ENCODE assay signal across 8 cellular contexts in the genomic region with DNA sequence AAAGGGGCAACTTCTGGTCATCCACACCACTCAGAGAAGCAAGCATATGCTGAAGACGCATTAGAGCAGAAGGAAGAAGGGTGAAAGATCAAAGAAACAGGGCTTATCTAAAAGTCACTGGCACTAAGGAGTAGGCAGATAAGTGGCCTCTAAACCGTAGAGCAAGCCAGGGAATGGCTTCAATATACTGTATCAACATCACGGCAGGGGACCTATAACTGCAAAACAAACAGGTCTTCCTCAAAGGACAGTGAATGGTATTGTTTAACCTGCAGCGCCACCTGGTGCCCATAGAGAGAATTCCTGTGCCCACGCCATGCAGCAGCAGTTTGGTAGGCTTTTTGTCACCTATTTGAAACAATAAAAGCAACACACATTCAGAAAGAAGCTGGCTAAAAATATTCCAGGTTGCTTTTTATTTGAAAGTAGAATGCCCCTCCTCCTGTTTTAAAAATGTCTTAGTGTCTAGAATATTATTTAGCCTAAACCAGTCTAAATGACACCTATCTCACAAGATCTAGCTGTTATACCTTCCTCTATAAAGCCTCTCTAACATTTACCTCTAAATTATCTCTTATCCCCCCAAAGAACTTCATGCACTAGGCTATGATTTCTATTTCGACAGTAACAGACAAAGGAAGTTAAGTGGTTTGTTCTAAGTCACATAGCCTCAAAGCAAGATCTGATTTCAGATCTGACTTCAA. TPM values are rescaled to one million over a fixed set of nuclear protein-coding genes. Genes with fewer than 3 reads are reported as not detected.
A peak's percentile ranks its signal among the peaks of the same experiment; 100 is the strongest.
DNase-seq lines count a peak whose midpoint lies in the region; ATAC-seq and TF ChIP-seq lines count a peak whose summit lies in the region.

No MANE protein-coding gene starts in this region.

- H3K4me2 ChIP-seq in mesenchymal stem cell (ENCODE audit: low read length, poor library complexity, severe bottlenecking), result no peak overlapping the region

- H3K4me3 ChIP-seq in BE2C (ENCODE audit: low read depth, low read length), result no peak overlapping the region
- H3K4me3 ChIP-seq in mesenchymal stem cell (ENCODE audit: insufficient read depth in 1 of 2, low read depth in 1 of 2, low read length in 2 of 2), result no peak overlapping the region

- no peak overlapping the region for H2BK120ac ChIP-seq in mesenchymal stem cell (ENCODE audit: low read depth, low read length)

- peak overlapping the region; percentile 8 for H3K9ac ChIP-seq in mesenchymal stem cell (ENCODE audit: low read length)

- no peak overlapping the region for H3K14ac ChIP-seq in mesenchymal stem cell (ENCODE audit: low read length in 2 of 2)

- no peak overlapping the region for H3K18ac ChIP-seq in mesenchymal stem cell (ENCODE audit: low read depth in 1 of 2, low read length in 2 of 2)

- 22% methylated on average over 5 of the region's 6 CpGs for WGBS in mesenchymal stem cell

- H2AFZ ChIP-seq in mesenchymal stem cell (ENCODE audit: low read depth, low read length), result no peak overlapping the region

- no peak overlapping the region for H2BK12ac ChIP-seq in mesenchymal stem cell (ENCODE audit: low read length in 2 of 2)

- H3K36me3 ChIP-seq in BE2C, result peaks cover 42% of the 10 kb centered on the region
- H3K36me3 ChIP-seq in mesenchymal stem cell (ENCODE audit: control insufficient read depth in 1 of 2, insufficient read depth in 2 of 2, low read depth in 1 of 2, low read length in 2 of 2), result peaks cover 30 to 79% of the 10 kb centered on the region in 2 experiments

- no peak overlapping the region for H3K27ac ChIP-seq in mesenchymal stem cell (ENCODE audit: low read length, poor library complexity, severe bottlenecking)

- H2AK5ac ChIP-seq in mesenchymal stem cell (ENCODE audit: low read length, severe bottlenecking), result no peak overlapping the region

- TF ChIP-seq CTCF in BE2C (IDR thresholded peaks at IDR 0.05; ENCODE audit: low read depth, low read length), result peak; percentile 92

- no peak overlapping the region for H2BK5ac ChIP-seq in mesenchymal stem cell (ENCODE audit: low read depth, low read length, poor library complexity, severe bottlenecking)

- ATAC-seq in GM19043 (IDR thresholded peaks at IDR 0.05; ENCODE audit: low read depth, unreplicated experiment), result peak; percentile 97
- peak; percentile 91 for ATAC-seq in HG03439 (IDR thresholded peaks at IDR 0.05; ENCODE audit: unreplicated experiment)

- H2BK15ac ChIP-seq in mesenchymal stem cell (ENCODE audit: low read depth, poor library complexity, severe bottlenecking), result no peak overlapping the region

- peaks cover 18% of the 10 kb centered on the region for H3K79me1 ChIP-seq in mesenchymal stem cell (replicated peaks; ENCODE audit: low read length, poor library complexity, severe bottlenecking)

- no peak overlapping the region for H3K4ac ChIP-seq in mesenchymal stem cell (ENCODE audit: low read depth in 1 of 2, low read length in 2 of 2)

- H3K23ac ChIP-seq in mesenchymal stem cell (ENCODE audit: low read length in 2 of 2), result no peak overlapping the region

- H3K9me3 ChIP-seq in BE2C (no peaks in the 10 kb centered on the region), mesenchymal stem cell (ENCODE audit: control insufficient read depth, low read length) (no peaks in the 10 kb centered on the region)

- H3K27me3 ChIP-seq in BE2C (no peaks in the 10 kb centered on the region), mesenchymal stem cell (ENCODE audit: control insufficient read depth in 1 of 2, insufficient read depth in 1 of 2, low read length in 2 of 2) (no peaks in the 10 kb centered on the region)

- no peaks in the 10 kb centered on the region for H3K4me1 ChIP-seq in BE2C
- H3K4me1 ChIP-seq in mesenchymal stem cell (ENCODE audit: control insufficient read depth, insufficient read depth, low read depth, low read length), result peaks cover 2% of the 10 kb centered on the region

- DNase-seq in BE2C (peak; percentile 68), NCI-H526 treated with DMSO at 0.1 percent for 48 hours (lab: John Stamatoyannopoulos, UW) (peak; percentile 78), mesenchymal stem cell (peak; percentile 68)
- DNase-seq in activated CD4-positive, alpha-beta T cell treated with anti-CD3 and anti-CD28 coated beads, Interleukin-2, amount 50 U/mL, for 48 hours, result peak; percentile 67 to 78
- DNase-seq in effector CD8-positive, alpha-beta T cell (lab: John Stamatoyannopoulos, UW), result peak; percentile 46
- DNase-seq in stimulated activated CD8-positive, alpha-beta memory T cell treated with anti-CD3 and anti-CD28 coated beads, Interleukin-4, amount 100 ng/mL, for 24 hours (ENCODE audit: low read depth), result peak; percentile 37

- no peak overlapping the region for H4K8ac ChIP-seq in mesenchymal stem cell (ENCODE audit: low read length)

- no peak overlapping the region for H4K91ac ChIP-seq in mesenchymal stem cell (ENCODE audit: low read length)

RNA-seq across cellular contexts. Expression of a gene that starts 21.8 kb away (rescaled TPM):
- polyA plus RNA-seq in BE2C (2012; ENCODE audit: insufficient read depth, insufficient read length, low read depth), result 60.3 TPM
- polyA plus RNA-seq in mesenchymal stem cell (2013, experiment 1 of 2), result 31.9 TPM
- 32.2 TPM for polyA plus RNA-seq in mesenchymal stem cell (2013, experiment 2 of 2)
